In the genomic region with DNA sequence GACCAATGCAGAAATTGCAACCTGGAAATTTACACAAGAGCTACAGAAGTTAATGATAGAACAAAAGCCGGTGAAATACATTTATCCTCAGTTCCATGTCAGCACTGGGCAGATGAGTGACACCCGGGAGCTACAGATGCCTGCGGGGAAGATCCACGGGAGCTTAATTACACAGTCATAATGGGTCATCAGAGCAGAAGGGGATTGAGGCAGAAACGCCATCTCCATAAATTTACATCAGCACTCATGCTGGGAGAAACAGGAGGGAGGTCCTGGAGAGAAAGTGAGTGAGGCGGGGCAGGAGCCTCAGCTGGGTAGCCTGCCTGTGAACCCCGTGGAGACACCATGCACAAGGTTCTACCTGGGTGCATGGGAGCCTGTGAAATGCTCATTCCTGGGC, we compare ENCODE assay signal across 21 cellular contexts. TPM values are rescaled to one million over a fixed set of nuclear protein-coding genes. Genes with fewer than 3 reads are reported as not detected.
DNase-seq lines count a peak whose midpoint lies in the region; TF ChIP-seq lines count a peak whose summit lies in the region.
"Had no signal": no experiment of that assay in that cellular context is flagged by ENCODE, and none has a peak within 500 bp of the region (broad histone marks: within the 10 kb centered on the region; RNA-seq: fewer than 3 reads in every experiment).

No MANE protein-coding gene starts in this region.

- in situ Hi-C loops in GM13976 (cut with MboI; ENCODE audit: low sequenced_read_pairs, unreplicated experiment) = loop anchor here (25.0 kb wide), 1 partner anchor 124 kb away; no protein-coding TSS in a partner anchor

- H3K27me3 ChIP-seq in endodermal cell (ENCODE audit: control insufficient read depth, insufficient read depth, low read length, poor library complexity, severe bottlenecking) (no peaks in the 10 kb centered on the region), SJCRH30 (peaks cover 8% of the 10 kb centered on the region; the same call in 1 of the 2 replicates)
- H3K27me3 ChIP-seq: BE2C had no signal

- no peak overlapping the region for H3K9ac ChIP-seq in endodermal cell (ENCODE audit: extremely low read depth, low read length, poor library complexity, severe bottlenecking)

- WGBS in endodermal cell (ENCODE audit: insufficient coverage in 1 of 2, insufficient read length in 1 of 2), 2 experiments = 57 to 72% methylated on average over 5 to 7 of the region's 7 CpGs

- H3K27me3 Mint-ChIP-seq in endodermal cell (ENCODE audit: insufficient read depth) = peaks cover 1% of the 10 kb centered on the region
- H3K27me3 Mint-ChIP-seq in osteocyte (ENCODE audit: unreplicated experiment) = peaks cover 5% of the 10 kb centered on the region

- H3K4me1 Mint-ChIP-seq in endodermal cell = peaks cover 6% of the 10 kb centered on the region
- H3K4me1 Mint-ChIP-seq in osteocyte (ENCODE audit: unreplicated experiment) = no peaks in the 10 kb centered on the region

- H3K4me1 ChIP-seq in endodermal cell (ENCODE audit: control insufficient read depth, insufficient read depth, low read length) (no peaks in the 10 kb centered on the region), SJCRH30 (no peaks in the 10 kb centered on the region)
- H3K4me1 ChIP-seq: BE2C had no signal

- DNase-seq in GM13976 (ENCODE audit: low spot score) (peak; percentile 13), NCI-H1417 (lab: John Stamatoyannopoulos, UW) (peak in 2 of 3 experiments; percentile 64 to 85), endodermal cell (peak; percentile 51), osteocyte (ENCODE audit: extremely low spot score, unreplicated experiment) (peak; percentile 49), SJCRH30 (no peak), kidney tubule cell (ENCODE audit: low spot score) (no peak), GM19240 (ENCODE audit: insufficient read length, low spot score) (no peak)
- DNase-seq: BE2C, DND-41, GF-D8, IMR-90, Kasumi-1, NCI-H1105 treated with DMSO at 0.1 percent for 48 hours, NCI-H2081 treated with DMSO at 0.1 percent for 48 hours, NCI-H226, NCI-H774, SIG-M5, SW 1271 had no signal

- no peak overlapping the region for H3K27ac ChIP-seq in endodermal cell (ENCODE audit: low read depth, low read length)
- H3K27ac ChIP-seq in SJCRH30 = no peak overlapping the region

- H3K4me3 ChIP-seq in endodermal cell (ENCODE audit: low read length) (no peak overlapping the region), SJCRH30 (no peak overlapping the region)

- no peak overlapping the region for H3K27ac Mint-ChIP-seq in endodermal cell
- no peak overlapping the region for H3K27ac Mint-ChIP-seq in osteocyte (ENCODE audit: unreplicated experiment)
- H3K27ac Mint-ChIP-seq: CD8-positive, alpha-beta T cell had no signal

- TF ChIP-seq CTCF in GM13976 (IDR thresholded peaks at IDR 0.05; ENCODE audit: borderline replicate concordance, control extremely low read depth, extremely low read depth, insufficient read depth, missing control alignments) = no peak
- no peak for TF ChIP-seq CTCF in endodermal cell (conservative IDR thresholded peaks at IDR 0.05)
- no peak for TF ChIP-seq CTCF in osteocyte (IDR thresholded peaks at IDR 0.05)

- H3K36me3 Mint-ChIP-seq in endodermal cell (ENCODE audit: low read depth) (no peaks in the 10 kb centered on the region), osteocyte (ENCODE audit: unreplicated experiment) (no peaks in the 10 kb centered on the region)

- H3K4me3 Mint-ChIP-seq in endodermal cell (no peak overlapping the region), osteocyte (ENCODE audit: unreplicated experiment) (no peak overlapping the region)
- H3K4me3 Mint-ChIP-seq: CD8-positive, alpha-beta T cell had no signal

- H3K9me3 ChIP-seq in endodermal cell (ENCODE audit: control insufficient read depth, low read length) = peaks cover 12% of the 10 kb centered on the region
- peaks cover 7% of the 10 kb centered on the region for H3K9me3 ChIP-seq in SJCRH30 (replicated peaks)
- H3K9me3 ChIP-seq: BE2C had no signal

- H3K9me3 Mint-ChIP-seq in endodermal cell = peaks cover 25% of the 10 kb centered on the region
- no peaks in the 10 kb centered on the region for H3K9me3 Mint-ChIP-seq in osteocyte (ENCODE audit: unreplicated experiment)

- H3K36me3 ChIP-seq in endodermal cell (ENCODE audit: control insufficient read depth, insufficient read depth, low read length) (no peaks in the 10 kb centered on the region), SJCRH30 (no peaks in the 10 kb centered on the region)
- H3K36me3 ChIP-seq: BE2C had no signal

RNA-seq across cellular contexts. Expression of a gene that starts 37.6 kb away (rescaled TPM):
- total RNA-seq in endodermal cell (not detected), osteocyte (not detected in 2 replicates)
- not detected for polyA plus RNA-seq in endodermal cell (2013, experiment 1 of 2)
- polyA plus RNA-seq in endodermal cell (2013, experiment 2 of 2) = not detected
- total RNA-seq in SJCRH30 (2014; rRNA removed; shearing (Covaris generic)) = not detected in 2 replicates
- total RNA-seq: HT-29, IMR-90 had no signal
- polyA plus RNA-seq: AG04450, IMR-90 had no signal

Comparison
In these comparisons a context has a peak if more than half of its experiments do, and no peak if none do; other contexts are left out.
1. DNase-seq: peak in GM13976 (single experiment), NCI-H1417 (2 of 3), endodermal cell (single experiment) and osteocyte (single experiment); none in SJCRH30 (0 of 2), kidney tubule cell (single experiment) and GM19240 (single experiment).